ENCODE assay signal across 20 cellular contexts in the genomic region with DNA sequence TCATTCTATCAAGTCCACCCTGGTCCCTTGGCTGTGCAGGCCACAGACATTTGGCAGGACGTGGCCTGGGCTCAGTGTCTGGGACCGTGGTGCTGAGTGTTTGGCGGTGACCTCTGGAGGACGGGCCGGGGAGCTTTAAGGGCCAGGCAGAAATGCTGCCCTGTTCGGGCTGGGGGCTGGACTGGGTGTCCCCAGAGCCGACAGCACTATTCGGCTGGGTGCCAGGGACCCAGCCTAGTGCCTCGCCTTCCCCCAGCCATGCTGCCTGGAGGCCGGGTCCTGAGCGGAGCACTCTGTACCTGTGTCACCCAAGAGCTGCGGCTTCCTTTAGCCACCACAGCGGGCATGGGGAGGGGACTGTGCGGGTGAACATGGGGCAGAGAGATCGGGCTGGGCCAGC. TPM values are rescaled to one million over a fixed set of nuclear protein-coding genes. Genes with fewer than 3 reads are reported as not detected.
DNase-seq lines count a peak whose midpoint lies in the region; ATAC-seq and TF ChIP-seq lines count a peak whose summit lies in the region.
"Had no signal": no experiment of that assay in that cellular context is flagged by ENCODE, and none has a peak within 500 bp of the region (broad histone marks: within the 10 kb centered on the region; RNA-seq: fewer than 3 reads in every experiment).

No MANE protein-coding gene starts in this region.

- H3K27ac ChIP-seq in ascending aorta: peak overlapping the region; percentile 80 to 81
- peak overlapping the region; percentile 52 for H3K27ac ChIP-seq in left ventricle myocardium inferior (replicated peaks)
- peak overlapping the region; percentile 42 for H3K27ac ChIP-seq in urinary bladder (ENCODE audit: low read depth)
- H3K27ac ChIP-seq: hepatocyte, prostate gland had no signal

- H3K36me3 ChIP-seq in ascending aorta: no peaks in the 10 kb centered on the region
- H3K36me3 ChIP-seq in left ventricle myocardium inferior: no peaks in the 10 kb centered on the region
- H3K36me3 ChIP-seq in urinary bladder (ENCODE audit: insufficient read depth): no peaks in the 10 kb centered on the region
- H3K36me3 ChIP-seq: prostate gland had no signal

- TF ChIP-seq CTCF in ascending aorta (IDR thresholded peaks at IDR 0.05) (peak in 2 of 3 experiments; percentile 4 to 13), left ventricle myocardium inferior (IDR thresholded peaks at IDR 0.05; ENCODE audit: borderline replicate concordance) (no peak), osteocyte (IDR thresholded peaks at IDR 0.05) (no peak), progenitor cell of endocrine pancreas (IDR thresholded peaks at IDR 0.05; ENCODE audit: unreplicated experiment) (no peak)

- H3K27ac Mint-ChIP-seq in osteocyte (ENCODE audit: unreplicated experiment): peak overlapping the region; percentile 84
- no peak overlapping the region for H3K27ac Mint-ChIP-seq in progenitor cell of endocrine pancreas
- H3K27ac Mint-ChIP-seq: activated CD4-positive, alpha-beta T cell treated with anti-CD3 and anti-CD28 coated beads for 36 hours; activated T-helper 2 cell treated with anti-CD3 and anti-CD28 coated beads, Interferon-gamma antibody, Interleukin-2, Interleukin-4, amounts not matched to agents 10 μg/mL and 5 μg/mL and 100 μg/mL, durations not matched to agents 14 hours and 24 hours and 36 hours; CD8-positive, alpha-beta T cell; natural killer cell treated with Interleukin-12 subunit alpha and Interleukin-12 subunit beta and Interleukin-15 and Interleukin-18, amount 100 ng/mL, for 72 hours had no signal

- H3K4me3 ChIP-seq in ascending aorta (no peak overlapping the region), left ventricle myocardium inferior (no peak overlapping the region), urinary bladder (ENCODE audit: low read depth, low read length) (no peak overlapping the region)
- H3K4me3 ChIP-seq: hepatocyte, prostate gland had no signal

- 64% methylated on average over 15 of the region's 15 CpGs for WGBS in urinary bladder

- H3K36me3 Mint-ChIP-seq in osteocyte (ENCODE audit: unreplicated experiment) (peaks cover 2% of the 10 kb centered on the region), progenitor cell of endocrine pancreas (ENCODE audit: insufficient read depth) (no peaks in the 10 kb centered on the region)
- H3K36me3 Mint-ChIP-seq: CD8-positive, alpha-beta T cell; natural killer cell treated with Interleukin-12 subunit alpha and Interleukin-12 subunit beta and Interleukin-15 and Interleukin-18, amount 100 ng/mL, for 72 hours had no signal

- H3K4me1 ChIP-seq in ascending aorta: peaks cover 10 to 44% of the 10 kb centered on the region in 2 donors
- H3K4me1 ChIP-seq in left ventricle myocardium inferior: peaks cover 42% of the 10 kb centered on the region
- no peaks in the 10 kb centered on the region for H3K4me1 ChIP-seq in urinary bladder (ENCODE audit: insufficient read depth)
- H3K4me1 ChIP-seq: prostate gland had no signal

- DNase-seq in ascending aorta (ENCODE audit: low spot score in 2 of 2) (no peak), left ventricle myocardium inferior (no peak), osteocyte (ENCODE audit: extremely low spot score, unreplicated experiment) (no peak), middle frontal gyrus (ENCODE audit: extremely low spot score, low spot score) (no peak), progenitor cell of endocrine pancreas (ENCODE audit: low spot score, unreplicated experiment) (no peak)
- DNase-seq: activated CD4-positive, alpha-beta T cell treated with anti-CD3 and anti-CD28 coated beads for 36 hours; CD8-positive, alpha-beta T cell; dermis blood vessel endothelial cell; GF-D8; Karpas-422; mesendoderm; NCI-H1694 treated with DMSO at 0.1 percent for 48 hours; SHP77; T-helper 1 cell had no signal

- ATAC-seq in HG03342 (IDR thresholded peaks at IDR 0.05; ENCODE audit: unreplicated experiment): no peak
- ATAC-seq: activated CD4-positive, alpha-beta T cell treated with anti-CD3 and anti-CD28 coated beads for 36 hours; CD8-positive, alpha-beta T cell; natural killer cell treated with Interleukin-12 subunit alpha and Interleukin-12 subunit beta and Interleukin-15 and Interleukin-18, amount 100 ng/mL, for 72 hours had no signal

- H3K9me3 Mint-ChIP-seq in osteocyte (ENCODE audit: unreplicated experiment): no peaks in the 10 kb centered on the region
- no peaks in the 10 kb centered on the region for H3K9me3 Mint-ChIP-seq in progenitor cell of endocrine pancreas (ENCODE audit: low read depth)
- H3K9me3 Mint-ChIP-seq: activated T-helper 2 cell treated with anti-CD3 and anti-CD28 coated beads, Interferon-gamma antibody, Interleukin-2, Interleukin-4, amounts not matched to agents 10 μg/mL and 5 μg/mL and 100 μg/mL, durations not matched to agents 14 hours and 24 hours and 36 hours; CD8-positive, alpha-beta T cell; natural killer cell treated with Interleukin-12 subunit alpha and Interleukin-12 subunit beta and Interleukin-15 and Interleukin-18, amount 100 ng/mL, for 72 hours had no signal

- H3K27me3 ChIP-seq in ascending aorta: no peaks in the 10 kb centered on the region
- H3K27me3 ChIP-seq in left ventricle myocardium inferior (ENCODE audit: low read depth): no peaks in the 10 kb centered on the region
- H3K27me3 ChIP-seq: hepatocyte had no signal

- H3K27me3 Mint-ChIP-seq in osteocyte (ENCODE audit: unreplicated experiment) (no peaks in the 10 kb centered on the region), progenitor cell of endocrine pancreas (peaks cover 3% of the 10 kb centered on the region)
- H3K27me3 Mint-ChIP-seq: activated CD4-positive, alpha-beta T cell treated with anti-CD3 and anti-CD28 coated beads for 36 hours had no signal

- H3K4me1 Mint-ChIP-seq in osteocyte (ENCODE audit: unreplicated experiment) (peaks cover 62% of the 10 kb centered on the region), progenitor cell of endocrine pancreas (ENCODE audit: low read depth) (no peaks in the 10 kb centered on the region)
- H3K4me1 Mint-ChIP-seq: activated CD4-positive, alpha-beta T cell treated with anti-CD3 and anti-CD28 coated beads for 36 hours had no signal

- no peaks in the 10 kb centered on the region for H3K9me3 ChIP-seq in ascending aorta
- H3K9me3 ChIP-seq in left ventricle myocardium inferior (replicated peaks): no peaks in the 10 kb centered on the region
- H3K9me3 ChIP-seq: prostate gland had no signal

- H3K4me3 Mint-ChIP-seq in osteocyte (ENCODE audit: unreplicated experiment) (no peak overlapping the region), progenitor cell of endocrine pancreas (ENCODE audit: low read depth) (no peak overlapping the region)
- H3K4me3 Mint-ChIP-seq: activated CD4-positive, alpha-beta T cell treated with anti-CD3 and anti-CD28 coated beads for 36 hours; CD8-positive, alpha-beta T cell; natural killer cell treated with Interleukin-12 subunit alpha and Interleukin-12 subunit beta and Interleukin-15 and Interleukin-18, amount 100 ng/mL, for 72 hours had no signal

- intact Hi-C loops in ascending aorta (cut with DNase I) (loop anchor here (2.0 kb wide), 1 partner anchor 19 kb away; no protein-coding TSS in a partner anchor), left ventricle myocardium inferior (cut with micrococcal nuclease) (no loop called here)

RNA-seq across cellular contexts. Expression of gene COL5A1, which starts 40.4 kb away (rescaled TPM):
- 99.6 TPM for total RNA-seq in ascending aorta
- total RNA-seq in left ventricle myocardium inferior: 13.9 TPM
- 1,552 and 1,672 TPM in 2 replicates for total RNA-seq in osteocyte
- total RNA-seq in urinary bladder: 622 TPM
- polyA plus RNA-seq in urinary bladder: 68.5 TPM
- 19.8 and 21.5 TPM in 2 replicates for total RNA-seq in progenitor cell of endocrine pancreas
- total RNA-seq: activated T-helper 2 cell treated with anti-CD3 and anti-CD28 coated beads, Interferon-gamma antibody, Interleukin-2, Interleukin-4, amounts not matched to agents 10 μg/mL and 5 μg/mL and 100 μg/mL, durations not matched to agents 14 hours and 24 hours and 36 hours; natural killer cell treated with Interleukin-12 subunit alpha and Interleukin-12 subunit beta and Interleukin-15 and Interleukin-18, amount 100 ng/mL, for 72 hours had no signal

Comparison
In these comparisons a context has a peak if more than half of its experiments do, and no peak if none do; other contexts are left out.
1. CTCF ChIP-seq: peak in ascending aorta (2 of 3); none in left ventricle myocardium inferior (single experiment), osteocyte (single experiment) and progenitor cell of endocrine pancreas (single experiment).
2. Peak in every context shown above with its lines, with median percentiles within 50 percentile points of each other: H3K27ac ChIP-seq.